ENCODE assay signal across 22 cellular contexts in the genomic region with DNA sequence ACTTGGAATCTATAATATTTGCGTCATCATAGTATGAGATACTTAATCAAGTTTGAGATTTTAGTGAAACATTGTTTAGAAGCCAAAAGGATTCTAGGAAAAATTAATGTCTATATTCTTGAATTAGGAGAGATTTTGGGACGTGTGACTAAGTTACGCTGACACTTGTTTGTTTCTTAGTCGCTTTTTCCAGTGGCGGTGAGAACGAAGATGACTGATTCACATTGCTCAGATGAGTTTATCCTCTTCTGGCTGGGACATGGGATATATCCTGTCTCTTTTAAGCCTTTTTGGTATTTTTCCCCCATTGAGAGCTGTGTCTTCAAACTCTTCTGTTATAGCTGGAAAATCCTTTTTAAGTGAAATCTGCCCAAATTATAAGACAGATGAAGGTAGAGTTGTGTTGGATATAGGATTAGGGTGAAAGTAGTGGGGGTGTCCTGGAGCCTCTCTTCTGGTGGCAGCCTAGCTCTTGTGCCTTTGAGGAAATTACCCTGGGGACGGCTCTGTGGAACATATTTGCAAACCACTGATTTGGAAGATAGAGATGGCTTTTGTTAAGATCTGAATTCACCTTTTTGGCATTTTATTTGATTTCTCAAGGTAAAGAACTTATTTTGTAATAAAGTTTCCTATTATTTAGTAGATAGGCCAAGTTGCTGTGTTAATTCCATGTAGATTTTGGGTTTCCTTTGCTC. TPM values are rescaled to one million over a fixed set of nuclear protein-coding genes. Genes with fewer than 3 reads are reported as not detected.
DNase-seq lines count a peak whose midpoint lies in the region; ATAC-seq and TF ChIP-seq lines count a peak whose summit lies in the region.
"Had no signal": no experiment of that assay in that cellular context is flagged by ENCODE, and none has a peak within 500 bp of the region (broad histone marks: within the 10 kb centered on the region; RNA-seq: fewer than 3 reads in every experiment).

No MANE protein-coding gene starts in this region.

- H3K4me2 ChIP-seq in GM23338 = no peak overlapping the region

- H3K4me3 Mint-ChIP-seq in Caco-2 (ENCODE audit: unreplicated experiment) (no peak overlapping the region), GM23338 (no peak overlapping the region), osteocyte (ENCODE audit: unreplicated experiment) (no peak overlapping the region)
- H3K4me3 Mint-ChIP-seq: activated CD8-positive, alpha-beta memory T cell treated with anti-CD3 and anti-CD28 coated beads, Interleukin-2, amount 10 ng/mL, durations not matched to agents 7 days and 5 days; activated naive CD4-positive, alpha-beta T cell treated with anti-CD3 and anti-CD28 coated beads, Interleukin-2, amount 50 U/mL, for 24 hours; type B pancreatic cell had no signal

- H3K79me2 ChIP-seq in GM23338 (replicated peaks; ENCODE audit: insufficient read depth) = no peaks in the 10 kb centered on the region

- H3F3A ChIP-seq in GM23338 (replicated peaks; ENCODE audit: low read depth) = no peaks in the 10 kb centered on the region

- no peak for ATAC-seq in GM23338
- ATAC-seq in foreskin keratinocyte = no peak
- no peak for ATAC-seq in left lobe of liver
- ATAC-seq: activated CD8-positive, alpha-beta memory T cell treated with anti-CD3 and anti-CD28 coated beads, Interleukin-2, amount 10 ng/mL, durations not matched to agents 7 days and 5 days had no signal

- H3K27me3 Mint-ChIP-seq in Caco-2 (ENCODE audit: insufficient read depth, unreplicated experiment) (no peaks in the 10 kb centered on the region), GM23338 (ENCODE audit: insufficient read depth, low read depth, poor library complexity) (no peaks in the 10 kb centered on the region), osteocyte (ENCODE audit: unreplicated experiment) (no peaks in the 10 kb centered on the region)
- H3K27me3 Mint-ChIP-seq: activated CD8-positive, alpha-beta memory T cell treated with anti-CD3 and anti-CD28 coated beads, Interleukin-2, amount 10 ng/mL, durations not matched to agents 7 days and 5 days; activated naive CD4-positive, alpha-beta T cell treated with anti-CD3 and anti-CD28 coated beads, Interleukin-2, amount 50 U/mL, for 24 hours; type B pancreatic cell had no signal

- H3K27ac ChIP-seq in GM23338 (ENCODE audit: low read depth) = no peak overlapping the region
- H3K27ac ChIP-seq in esophagus squamous epithelium = peak overlapping the region in 3 of 4 donors; percentile 65 to 84 (median 83)
- H3K27ac ChIP-seq in SJCRH30 = no peak overlapping the region
- H3K27ac ChIP-seq in foreskin keratinocyte = no peak overlapping the region
- H3K27ac ChIP-seq: WERI-Rb-1 had no signal

- H3K9me2 ChIP-seq in GM23338 (ENCODE audit: insufficient read depth) = no peaks in the 10 kb centered on the region

- H3K9me3 Mint-ChIP-seq in Caco-2 (ENCODE audit: unreplicated experiment) (no peaks in the 10 kb centered on the region), GM23338 (no peaks in the 10 kb centered on the region), osteocyte (ENCODE audit: unreplicated experiment) (no peaks in the 10 kb centered on the region)
- H3K9me3 Mint-ChIP-seq: activated naive CD4-positive, alpha-beta T cell treated with anti-CD3 and anti-CD28 coated beads, Interleukin-2, amount 50 U/mL, for 24 hours; type B pancreatic cell had no signal

- 74 to 83% methylated on average over 7 of the region's 7 CpGs for WGBS in esophagus squamous epithelium, 2 donors

- H3K27ac Mint-ChIP-seq in Caco-2 (ENCODE audit: unreplicated experiment) = no peak overlapping the region
- no peak overlapping the region for H3K27ac Mint-ChIP-seq in GM23338
- peak overlapping the region; percentile 82 for H3K27ac Mint-ChIP-seq in osteocyte (ENCODE audit: unreplicated experiment)
- H3K27ac Mint-ChIP-seq: activated CD8-positive, alpha-beta memory T cell treated with anti-CD3 and anti-CD28 coated beads, Interleukin-2, amount 10 ng/mL, durations not matched to agents 7 days and 5 days; activated naive CD4-positive, alpha-beta T cell treated with anti-CD3 and anti-CD28 coated beads, Interleukin-2, amount 50 U/mL, for 24 hours; type B pancreatic cell had no signal

- peaks cover 36% of the 10 kb centered on the region for H3K36me3 Mint-ChIP-seq in Caco-2 (ENCODE audit: insufficient read depth, unreplicated experiment)
- H3K36me3 Mint-ChIP-seq in GM23338 (ENCODE audit: low read depth) = peaks cover 57% of the 10 kb centered on the region
- H3K36me3 Mint-ChIP-seq in osteocyte (ENCODE audit: unreplicated experiment) = peaks cover 29% of the 10 kb centered on the region

- no peak overlapping the region for H3K4me3 ChIP-seq in Caco-2 (ENCODE audit: low read depth, low read length)
- no peak overlapping the region for H3K4me3 ChIP-seq in GM23338
- no peak overlapping the region for H3K4me3 ChIP-seq in esophagus squamous epithelium
- H3K4me3 ChIP-seq in SJCRH30 = no peak overlapping the region

- TF ChIP-seq CTCF in Caco-2 (IDR thresholded peaks at IDR 0.05; ENCODE audit: insufficient read depth in 1 of 2, low read depth in 1 of 2, low read length in 1 of 2, severe bottlenecking in 1 of 2, unreplicated experiment in 1 of 2) = no peak
- TF ChIP-seq CTCF in GM23338 (conservative IDR thresholded peaks at IDR 0.05; ENCODE audit: low read depth in 2 of 2) = no peak
- TF ChIP-seq CTCF in esophagus squamous epithelium (IDR thresholded peaks at IDR 0.05) = no peak
- TF ChIP-seq CTCF in osteocyte (IDR thresholded peaks at IDR 0.05) = no peak
- TF ChIP-seq CTCF in foreskin keratinocyte (conservative IDR thresholded peaks at IDR 0.05) = no peak

- CTCF ChIA-PET in Caco-2 (lab: Charles Lee) = interaction anchor here (0.6 to 0.9 kb wide), 2 partner anchors 16 to 36 kb away, joined by 3 read pairs; no protein-coding TSS in a partner anchor

- H4K20me1 ChIP-seq in GM23338 (replicated peaks; ENCODE audit: insufficient read depth) = peaks cover 4% of the 10 kb centered on the region; the same call in 1 of the 2 replicates

- POLR2A ChIA-PET in Caco-2 (lab: Charles Lee) = no interaction called here

- intact Hi-C loops in Caco-2 (cut with micrococcal nuclease; ENCODE audit: unreplicated experiment) (no loop called here), esophagus squamous epithelium (cut with DNase I) (no loop called here)

- H3K36me3 ChIP-seq in Caco-2 (ENCODE audit: control insufficient read depth, insufficient read depth, low read length) (peaks cover 2% of the 10 kb centered on the region; the same call in 1 of the 2 replicates), GM23338 (ENCODE audit: insufficient read depth) (peaks cover 28% of the 10 kb centered on the region; the same call in 1 of the 2 replicates), esophagus squamous epithelium (peaks cover 7 to 85% (median 9%) of the 10 kb centered on the region in 3 donors), SJCRH30 (peaks cover 52% of the 10 kb centered on the region)

- H3K9me3 ChIP-seq in Caco-2 (no peaks in the 10 kb centered on the region), esophagus squamous epithelium (no peaks in the 10 kb centered on the region), SJCRH30 (replicated peaks) (no peaks in the 10 kb centered on the region)
- H3K9me3 ChIP-seq: BE2C had no signal

- no peak for TF ChIP-seq POLR2A in esophagus squamous epithelium (IDR thresholded peaks at IDR 0.05)

- no peak overlapping the region for H2AFZ ChIP-seq in GM23338

- H3K27me3 ChIP-seq in Caco-2 (replicated peaks; ENCODE audit: control insufficient read depth, insufficient read depth, low read length) (no peaks in the 10 kb centered on the region), GM23338 (ENCODE audit: insufficient read depth) (no peaks in the 10 kb centered on the region), esophagus squamous epithelium (no peaks in the 10 kb centered on the region), SJCRH30 (no peaks in the 10 kb centered on the region), foreskin keratinocyte (no peaks in the 10 kb centered on the region)
- H3K27me3 ChIP-seq: BE2C had no signal

- BruUV-seq in Caco-2 (replicated peaks; lab: Mats Ljungman, UMichigan) = TSS peak; percentile 13

- H3K4me1 ChIP-seq in Caco-2 = no peaks in the 10 kb centered on the region
- no peaks in the 10 kb centered on the region for H3K4me1 ChIP-seq in GM23338 (ENCODE audit: insufficient read depth)
- H3K4me1 ChIP-seq in esophagus squamous epithelium = peaks cover 4 to 36% (median 10%) of the 10 kb centered on the region in 3 donors
- H3K4me1 ChIP-seq in SJCRH30 = peaks cover 22% of the 10 kb centered on the region
- no peaks in the 10 kb centered on the region for H3K4me1 ChIP-seq in foreskin keratinocyte
- H3K4me1 ChIP-seq: BE2C had no signal

- DNase-seq in Caco-2 (no peak), GM23338 (ENCODE audit: low spot score) (no peak), esophagus squamous epithelium (lab: John Stamatoyannopoulos, UW) (no peak), osteocyte (ENCODE audit: extremely low spot score, unreplicated experiment) (no peak), SJCRH30 (no peak), foreskin keratinocyte (no peak), left lobe of liver (ENCODE audit: low spot score) (no peak)
- no peak for DNase-seq in activated effector memory CD4-positive, alpha-beta T cell treated with anti-CD3 and anti-CD28 coated beads, Interleukin-2, amount 50 U/mL, for 16 hours
- DNase-seq: activated CD8-positive, alpha-beta memory T cell treated with anti-CD3 and anti-CD28 coated beads, Interleukin-2, amount 10 ng/mL, durations not matched to agents 7 days and 5 days; BE2C; GDM1; hippocampal formation; kidney; NCI-H2029; nucleus accumbens; small intestine; WERI-Rb-1 had no signal

- H3K4me1 Mint-ChIP-seq in Caco-2 (ENCODE audit: low read depth, unreplicated experiment) = no peaks in the 10 kb centered on the region
- H3K4me1 Mint-ChIP-seq in GM23338 = no peaks in the 10 kb centered on the region
- peaks cover 30% of the 10 kb centered on the region for H3K4me1 Mint-ChIP-seq in osteocyte (ENCODE audit: unreplicated experiment)

TF ChIP-seq in GM23338, 12 proteins besides CTCF, POLR2A, EP300 and RAD21 (continues in another document):
- TF ChIP-seq ZNF114 (CRISPR knock-in tag; IDR thresholded peaks at IDR 0.05) = no peak

RNA-seq across cellular contexts. Expression of a gene that starts 49.7 kb away (rescaled TPM):
- total RNA-seq in Caco-2 (2022) (57.5 and 63.3 TPM in 2 replicates), esophagus squamous epithelium (100 to 1,000 TPM in 1 of 4 donors, 10 to 100 TPM in 3; 37.5 to 119 (median 48.7) TPM), osteocyte (44.9 and 51.3 TPM in 2 replicates), foreskin keratinocyte (39.5 and 42.3 TPM in 2 replicates), left lobe of liver (25.1 TPM)
- 62.7 and 67.7 TPM in 2 replicates for total RNA-seq in GM23338 (2014; rRNA removed; shearing (Covaris generic))
- polyA plus RNA-seq in GM23338 (2016; fragmentation: Nextera tagmentation; extraction: Ambion mirVana) (23.8 and 26.6 TPM in 2 replicates), foreskin keratinocyte (6.5 and 7.3 TPM in 2 replicates)
- total RNA-seq in SJCRH30 (2014; rRNA removed; shearing (Covaris generic)) = 24.3 and 30.7 TPM in 2 replicates

RNA-seq across cellular contexts. Expression of a gene that starts 49.9 kb away (rescaled TPM):
- total RNA-seq in Caco-2 (2022) = not detected in 2 replicates
- not detected in 2 replicates for total RNA-seq in GM23338 (2014; rRNA removed; shearing (Covaris generic))
- not detected in 2 replicates for polyA plus RNA-seq in GM23338 (2016; fragmentation: Nextera tagmentation; extraction: Ambion mirVana)
- total RNA-seq in esophagus squamous epithelium = not detected
- total RNA-seq in osteocyte = not detected in 2 replicates
- total RNA-seq in SJCRH30 (2014; rRNA removed; shearing (Covaris generic)) = not detected in 2 replicates
- not detected in 2 replicates for total RNA-seq in foreskin keratinocyte
- polyA plus RNA-seq in foreskin keratinocyte = not detected in 2 replicates
- not detected for total RNA-seq in left lobe of liver
- total RNA-seq: activated CD8-positive, alpha-beta memory T cell treated with anti-CD3 and anti-CD28 coated beads, Interleukin-2, amount 10 ng/mL, durations not matched to agents 7 days and 5 days; kidney; MCF 10A; mononuclear cell; NCI-H460 had no signal
- polyA plus RNA-seq: small intestine had no signal

Comparison
In these comparisons a context has a peak if more than half of its experiments do, and no peak if none do; other contexts are left out.
1. H3K27ac ChIP-seq: peak in esophagus squamous epithelium (3 of 4); none in GM23338 (single experiment), SJCRH30 (single experiment) and foreskin keratinocyte (single experiment).